In the genomic region with DNA sequence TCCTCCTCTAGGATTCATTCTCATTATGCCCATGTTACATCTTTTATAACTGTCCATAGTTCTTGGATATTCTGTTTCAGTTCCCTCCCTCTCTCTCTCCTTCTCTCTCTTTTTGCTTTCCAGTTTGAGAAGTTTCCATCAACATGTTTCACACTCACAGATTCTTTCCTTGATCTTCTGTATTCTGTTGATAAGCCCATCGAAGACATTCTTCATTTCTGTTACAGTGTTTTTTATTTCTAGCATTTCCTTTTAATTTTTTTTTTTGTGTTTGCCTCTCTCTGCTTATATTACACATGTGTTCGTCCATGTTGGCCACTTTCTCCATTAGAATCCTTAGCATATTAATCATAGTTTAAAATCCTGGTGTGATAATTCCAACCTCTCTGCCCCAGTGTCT, we compare ENCODE assay signal across 2 cellular contexts.
TF ChIP-seq lines count a peak whose summit lies in the region.

No MANE protein-coding gene starts in this region.

TF ChIP-seq in HEK293, 187 proteins besides CTCF, POLR2A, EP300 and RAD21 (continued from another document and continues in another):
- TF ChIP-seq, protein P1, sequence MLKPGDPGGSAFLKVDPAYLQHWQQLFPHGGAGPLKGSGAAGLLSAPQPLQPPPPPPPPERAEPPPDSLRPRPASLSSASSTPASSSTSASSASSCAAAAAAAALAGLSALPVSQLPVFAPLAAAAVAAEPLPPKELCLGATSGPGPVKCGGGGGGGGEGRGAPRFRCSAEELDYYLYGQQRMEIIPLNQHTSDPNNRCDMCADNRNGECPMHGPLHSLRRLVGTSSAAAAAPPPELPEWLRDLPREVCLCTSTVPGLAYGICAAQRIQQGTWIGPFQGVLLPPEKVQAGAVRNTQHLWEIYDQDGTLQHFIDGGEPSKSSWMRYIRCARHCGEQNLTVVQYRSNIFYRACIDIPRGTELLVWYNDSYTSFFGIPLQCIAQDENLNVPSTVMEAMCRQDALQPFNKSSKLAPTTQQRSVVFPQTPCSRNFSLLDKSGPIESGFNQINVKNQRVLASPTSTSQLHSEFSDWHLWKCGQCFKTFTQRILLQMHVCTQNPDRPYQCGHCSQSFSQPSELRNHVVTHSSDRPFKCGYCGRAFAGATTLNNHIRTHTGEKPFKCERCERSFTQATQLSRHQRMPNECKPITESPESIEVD (tag by site-specific recombination; IDR thresholded peaks at IDR 0.05): no peak
- no peak for TF ChIP-seq SCRT1 (tag by site-specific recombination; IDR thresholded peaks at IDR 0.05; ENCODE audit: borderline replicate concordance)
- TF ChIP-seq ZIC2 (tag by site-specific recombination; IDR thresholded peaks at IDR 0.05): no peak
- peak; percentile 36; the same call in 1 of the 2 replicates for TF ChIP-seq ZNF558 (tag by site-specific recombination; IDR thresholded peaks at IDR 0.05)
- TF ChIP-seq ZNF623 (tag by site-specific recombination; IDR thresholded peaks at IDR 0.05): no peak
- peak; percentile 88 for TF ChIP-seq SETDB1 (IDR thresholded peaks at IDR 0.05; ENCODE audit: insufficient read length, low read length)
- TF ChIP-seq ZNF366 (tag by site-specific recombination; conservative IDR thresholded peaks at IDR 0.05): no peak
- TF ChIP-seq, protein P2, sequence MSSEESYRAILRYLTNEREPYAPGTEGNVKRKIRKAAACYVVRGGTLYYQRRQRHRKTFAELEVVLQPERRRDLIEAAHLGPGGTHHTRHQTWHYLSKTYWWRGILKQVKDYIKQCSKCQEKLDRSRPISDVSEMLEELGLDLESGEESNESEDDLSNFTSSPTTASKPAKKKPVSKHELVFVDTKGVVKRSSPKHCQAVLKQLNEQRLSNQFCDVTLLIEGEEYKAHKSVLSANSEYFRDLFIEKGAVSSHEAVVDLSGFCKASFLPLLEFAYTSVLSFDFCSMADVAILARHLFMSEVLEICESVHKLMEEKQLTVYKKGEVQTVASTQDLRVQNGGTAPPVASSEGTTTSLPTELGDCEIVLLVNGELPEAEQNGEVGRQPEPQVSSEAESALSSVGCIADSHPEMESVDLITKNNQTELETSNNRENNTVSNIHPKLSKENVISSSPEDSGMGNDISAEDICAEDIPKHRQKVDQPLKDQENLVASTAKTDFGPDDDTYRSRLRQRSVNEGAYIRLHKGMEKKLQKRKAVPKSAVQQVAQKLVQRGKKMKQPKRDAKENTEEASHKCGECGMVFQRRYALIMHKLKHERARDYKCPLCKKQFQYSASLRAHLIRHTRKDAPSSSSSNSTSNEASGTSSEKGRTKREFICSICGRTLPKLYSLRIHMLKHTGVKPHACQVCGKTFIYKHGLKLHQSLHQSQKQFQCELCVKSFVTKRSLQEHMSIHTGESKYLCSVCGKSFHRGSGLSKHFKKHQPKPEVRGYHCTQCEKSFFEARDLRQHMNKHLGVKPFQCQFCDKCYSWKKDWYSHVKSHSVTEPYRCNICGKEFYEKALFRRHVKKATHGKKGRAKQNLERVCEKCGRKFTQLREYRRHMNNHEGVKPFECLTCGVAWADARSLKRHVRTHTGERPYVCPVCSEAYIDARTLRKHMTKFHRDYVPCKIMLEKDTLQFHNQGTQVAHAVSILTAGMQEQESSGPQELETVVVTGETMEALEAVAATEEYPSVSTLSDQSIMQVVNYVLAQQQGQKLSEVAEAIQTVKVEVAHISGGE (tag by site-specific recombination; conservative IDR thresholded peaks at IDR 0.05; ENCODE audit: low read depth): no peak
- TF ChIP-seq ZNF391 (tag by site-specific recombination; IDR thresholded peaks at IDR 0.05; ENCODE audit: borderline replicate concordance, low read depth): no peak
- no peak for TF ChIP-seq ZBTB21 (tag by site-specific recombination; IDR thresholded peaks at IDR 0.05)
- TF ChIP-seq ZNF335 (tag by site-specific recombination; conservative IDR thresholded peaks at IDR 0.05): no peak
- TF ChIP-seq, protein P3, sequence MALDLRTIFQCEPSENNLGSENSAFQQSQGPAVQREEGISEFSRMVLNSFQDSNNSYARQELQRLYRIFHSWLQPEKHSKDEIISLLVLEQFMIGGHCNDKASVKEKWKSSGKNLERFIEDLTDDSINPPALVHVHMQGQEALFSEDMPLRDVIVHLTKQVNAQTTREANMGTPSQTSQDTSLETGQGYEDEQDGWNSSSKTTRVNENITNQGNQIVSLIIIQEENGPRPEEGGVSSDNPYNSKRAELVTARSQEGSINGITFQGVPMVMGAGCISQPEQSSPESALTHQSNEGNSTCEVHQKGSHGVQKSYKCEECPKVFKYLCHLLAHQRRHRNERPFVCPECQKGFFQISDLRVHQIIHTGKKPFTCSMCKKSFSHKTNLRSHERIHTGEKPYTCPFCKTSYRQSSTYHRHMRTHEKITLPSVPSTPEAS (tag by site-specific recombination; IDR thresholded peaks at IDR 0.05): no peak
- TF ChIP-seq ZBTB7A (tag by site-specific recombination; IDR thresholded peaks at IDR 0.05; ENCODE audit: low read depth): no peak
- TF ChIP-seq ZNF133 (tag by site-specific recombination; IDR thresholded peaks at IDR 0.05): no peak
- TF ChIP-seq, protein P4, sequence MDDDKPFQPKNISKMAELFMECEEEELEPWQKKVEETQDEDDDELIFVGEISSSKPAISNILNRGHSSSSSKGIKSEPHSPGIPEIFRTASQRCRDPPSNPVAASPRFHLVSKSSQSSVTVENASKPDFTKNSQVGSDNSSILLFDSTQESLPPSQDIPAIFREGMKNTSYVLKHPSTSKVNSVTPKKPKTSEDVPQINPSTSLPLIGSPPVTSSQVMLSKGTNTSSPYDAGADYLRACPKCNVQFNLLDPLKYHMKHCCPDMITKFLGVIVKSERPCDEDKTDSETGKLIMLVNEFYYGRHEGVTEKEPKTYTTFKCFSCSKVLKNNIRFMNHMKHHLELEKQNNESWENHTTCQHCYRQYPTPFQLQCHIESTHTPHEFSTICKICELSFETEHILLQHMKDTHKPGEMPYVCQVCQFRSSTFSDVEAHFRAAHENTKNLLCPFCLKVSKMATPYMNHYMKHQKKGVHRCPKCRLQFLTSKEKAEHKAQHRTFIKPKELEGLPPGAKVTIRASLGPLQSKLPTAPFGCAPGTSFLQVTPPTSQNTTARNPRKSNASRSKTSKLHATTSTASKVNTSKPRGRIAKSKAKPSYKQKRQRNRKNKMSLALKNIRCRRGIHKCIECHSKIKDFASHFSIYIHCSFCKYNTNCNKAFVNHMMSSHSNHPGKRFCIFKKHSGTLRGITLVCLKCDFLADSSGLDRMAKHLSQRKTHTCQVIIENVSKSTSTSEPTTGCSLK (tag by site-specific recombination; IDR thresholded peaks at IDR 0.05): no peak

TF ChIP-seq in K562, 482 proteins besides CTCF, POLR2A, EP300 and RAD21 (continued from another document):
- TF ChIP-seq TRIM24 (IDR thresholded peaks at IDR 0.05) (0 out of 4 replicates have a peak, but pooled peaks of 1 of the 2 experiments have one; percentile 12), HLTF (IDR thresholded peaks at IDR 0.05) (peak; percentile 58; the same call in 1 of the 2 replicates), CBX5 (IDR thresholded peaks at IDR 0.05; ENCODE audit: borderline replicate concordance, low read depth) (0 out of 2 replicates have a peak, but pooled peaks have one; percentile 39), CBX3 (IDR thresholded peaks at IDR 0.05; ENCODE audit: borderline replicate concordance in 1 of 2, low read length in 2 of 2) (0 out of 3 replicates have a peak, but pooled peaks of 1 of the 2 experiments have one; percentile 51), ZEB2 (IDR thresholded peaks at IDR 0.05) (peak; percentile 63; the same call in 1 of the 2 replicates)
- TF ChIP-seq, protein P5, sequence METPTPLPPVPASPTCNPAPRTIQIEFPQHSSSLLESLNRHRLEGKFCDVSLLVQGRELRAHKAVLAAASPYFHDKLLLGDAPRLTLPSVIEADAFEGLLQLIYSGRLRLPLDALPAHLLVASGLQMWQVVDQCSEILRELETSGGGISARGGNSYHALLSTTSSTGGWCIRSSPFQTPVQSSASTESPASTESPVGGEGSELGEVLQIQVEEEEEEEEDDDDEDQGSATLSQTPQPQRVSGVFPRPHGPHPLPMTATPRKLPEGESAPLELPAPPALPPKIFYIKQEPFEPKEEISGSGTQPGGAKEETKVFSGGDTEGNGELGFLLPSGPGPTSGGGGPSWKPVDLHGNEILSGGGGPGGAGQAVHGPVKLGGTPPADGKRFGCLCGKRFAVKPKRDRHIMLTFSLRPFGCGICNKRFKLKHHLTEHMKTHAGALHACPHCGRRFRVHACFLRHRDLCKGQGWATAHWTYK (CRISPR knock-in tag; IDR thresholded peaks at IDR 0.05): no peak
- TF ChIP-seq, protein P6, sequence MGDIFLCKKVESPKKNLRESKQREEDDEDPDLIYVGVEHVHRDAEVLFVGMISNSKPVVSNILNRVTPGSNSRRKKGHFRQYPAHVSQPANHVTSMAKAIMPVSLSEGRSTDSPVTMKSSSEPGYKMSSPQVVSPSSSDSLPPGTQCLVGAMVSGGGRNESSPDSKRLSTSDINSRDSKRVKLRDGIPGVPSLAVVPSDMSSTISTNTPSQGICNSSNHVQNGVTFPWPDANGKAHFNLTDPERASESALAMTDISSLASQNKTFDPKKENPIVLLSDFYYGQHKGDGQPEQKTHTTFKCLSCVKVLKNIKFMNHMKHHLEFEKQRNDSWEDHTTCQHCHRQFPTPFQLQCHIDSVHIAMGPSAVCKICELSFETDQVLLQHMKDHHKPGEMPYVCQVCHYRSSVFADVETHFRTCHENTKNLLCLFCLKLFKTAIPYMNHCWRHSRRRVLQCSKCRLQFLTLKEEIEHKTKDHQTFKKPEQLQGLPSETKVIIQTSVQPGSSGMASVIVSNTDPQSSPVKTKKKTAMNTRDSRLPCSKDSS (IDR thresholded peaks at IDR 0.05; ENCODE audit: low read depth, partially characterized antibody): peak; percentile 88
